In the genomic region with DNA sequence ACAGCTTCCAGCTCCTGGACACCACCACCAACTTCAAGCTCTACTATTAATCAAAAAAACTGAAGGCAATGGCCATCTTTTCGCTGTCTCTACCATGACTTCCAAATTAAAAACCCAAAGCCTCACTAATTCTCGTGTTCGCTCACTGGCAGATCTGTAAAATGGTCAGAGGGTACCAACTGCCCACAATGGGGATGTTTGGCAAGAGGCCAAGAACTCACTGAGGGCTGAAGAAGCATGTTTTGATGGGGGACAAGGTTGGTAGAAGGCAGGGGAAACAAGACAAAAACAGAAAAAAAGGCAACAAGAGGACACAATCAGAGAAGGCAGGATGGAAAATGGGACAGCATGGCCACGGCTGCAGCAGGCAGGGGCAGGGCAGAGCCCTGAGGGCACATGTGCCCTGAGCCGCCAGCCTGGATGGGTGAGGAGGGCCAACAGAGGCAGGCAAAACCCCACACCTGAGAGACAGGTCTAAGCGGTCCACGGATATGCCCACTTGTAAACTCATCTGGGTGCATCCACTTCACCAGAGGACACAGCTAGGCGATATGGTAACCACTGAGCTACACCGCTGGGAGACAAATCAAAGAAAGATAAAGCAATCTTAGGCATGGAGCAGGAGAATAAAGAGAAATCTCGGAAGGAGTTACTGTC, we compare ENCODE assay signal across 13 cellular contexts. TPM values are rescaled to one million over a fixed set of nuclear protein-coding genes. Genes with fewer than 3 reads are reported as not detected.
DNase-seq lines count a peak whose midpoint lies in the region; ATAC-seq lines count a peak whose summit lies in the region.
"Had no signal": no experiment of that assay in that cellular context is flagged by ENCODE, and none has a peak within 500 bp of the region (broad histone marks: within the 10 kb centered on the region; RNA-seq: fewer than 3 reads in every experiment).

No MANE protein-coding gene starts in this region.

- H2BK15ac ChIP-seq in mesendoderm (replicated peaks; ENCODE audit: low read depth): no peak overlapping the region

- H3K27ac ChIP-seq in mesendoderm (ENCODE audit: low read depth, low read length): peak overlapping the region; percentile 9

- H3K56ac ChIP-seq in mesendoderm (ENCODE audit: low read length): no peak overlapping the region

- H3K23ac ChIP-seq in mesendoderm (ENCODE audit: low read length): no peak overlapping the region

- no peak overlapping the region for H2BK120ac ChIP-seq in mesendoderm (ENCODE audit: low read depth, low read length)

- H3K4me3 ChIP-seq in mesendoderm (ENCODE audit: low read length): no peak overlapping the region

- WGBS in mesendoderm (ENCODE audit: extremely low coverage, insufficient coverage, low lambda C conversion rate): no CpG with 5 or more reads among the region's 10 CpGs

- no peaks in the 10 kb centered on the region for H3K27me3 ChIP-seq in mesendoderm (ENCODE audit: insufficient read depth, low read length, poor library complexity)

- H3K18ac ChIP-seq in mesendoderm (ENCODE audit: low read length): no peak overlapping the region

- POLR2A ChIA-PET in activated CD8-positive, alpha-beta T cell treated with anti-CD3 and anti-CD28 coated beads, Interleukin-2, amount 10 ng/mL, durations not matched to agents 7 days and 5 days (lab: Charles Lee): interaction anchor here (1.1 kb wide), 1 partner anchor 93 kb away, joined by 3 read pairs; a partner anchor contains a TSS

- H3K4me2 ChIP-seq in mesendoderm (ENCODE audit: low read length): no peak overlapping the region

- peaks cover 34% of the 10 kb centered on the region for H3K4me1 Mint-ChIP-seq in stimulated activated naive CD8-positive, alpha-beta T cell treated with anti-CD3 and anti-CD28 coated beads, Interleukin-15, Interleukin-2, amounts not matched to agents 100 ng/mL and 50 ng/mL, for 24 hours (ENCODE audit: low read depth)
- H3K4me1 Mint-ChIP-seq in activated CD8-positive, alpha-beta T cell treated with anti-CD3 and anti-CD28 coated beads, Interleukin-2, amount 10 ng/mL, durations not matched to agents 7 days and 5 days (ENCODE audit: low read depth): peaks cover 54% of the 10 kb centered on the region

- no peaks in the 10 kb centered on the region for H3K36me3 ChIP-seq in mesendoderm (ENCODE audit: control insufficient read depth, insufficient read depth, low read length)

- H3K27ac Mint-ChIP-seq in stimulated activated naive CD8-positive, alpha-beta T cell treated with anti-CD3 and anti-CD28 coated beads, Interleukin-15, Interleukin-2, amounts not matched to agents 100 ng/mL and 50 ng/mL, for 24 hours: peak overlapping the region; percentile 82
- H3K27ac Mint-ChIP-seq in activated CD8-positive, alpha-beta T cell treated with anti-CD3 and anti-CD28 coated beads, Interleukin-2, amount 10 ng/mL, durations not matched to agents 7 days and 5 days: peak overlapping the region; percentile 63

- peaks cover 18% of the 10 kb centered on the region for H3K79me1 ChIP-seq in mesendoderm (ENCODE audit: low read length)

- H3K4me3 Mint-ChIP-seq in stimulated activated naive CD8-positive, alpha-beta T cell treated with anti-CD3 and anti-CD28 coated beads, Interleukin-15, Interleukin-2, amounts not matched to agents 100 ng/mL and 50 ng/mL, for 24 hours: no peak overlapping the region
- H3K4me3 Mint-ChIP-seq in activated CD8-positive, alpha-beta T cell treated with anti-CD3 and anti-CD28 coated beads, Interleukin-2, amount 10 ng/mL, durations not matched to agents 7 days and 5 days: no peak overlapping the region
- H3K4me3 Mint-ChIP-seq: central memory CD8-positive, alpha-beta T cell had no signal

- DNase-seq in stimulated activated naive CD8-positive, alpha-beta T cell treated with anti-CD3 and anti-CD28 coated beads, Interleukin-15, Interleukin-2, amounts not matched to agents 100 U/mL and 50 U/mL, for 24 hours: no peak
- DNase-seq in activated CD8-positive, alpha-beta T cell treated with anti-CD3 and anti-CD28 coated beads, Interleukin-2, amount 10 ng/mL, durations not matched to agents 7 days and 5 days: no peak
- DNase-seq in mesendoderm (no peak), OCI-M2 (lab: John Stamatoyannopoulos, UW; ENCODE audit: unreplicated experiment) (no peak), LoVo (ENCODE audit: low spot score) (no peak)
- DNase-seq: hypothalamus; RPMI8226; stimulated activated CD4-positive, alpha-beta T cell treated with anti-CD3 and anti-CD28 coated beads, Interleukin-1b, Interleukin-23, amount 100 ng/mL, for 48 hours; stimulated activated naive CD4-positive, alpha-beta T cell treated with Interleukin-2 at 50 U/mL for 16 hours had no signal

- ATAC-seq in stimulated activated naive CD8-positive, alpha-beta T cell treated with anti-CD3 and anti-CD28 coated beads, Interleukin-15, Interleukin-2, amounts not matched to agents 100 U/mL and 50 U/mL, for 24 hours: no peak
- ATAC-seq in activated CD8-positive, alpha-beta T cell treated with anti-CD3 and anti-CD28 coated beads, Interleukin-2, amount 10 ng/mL, durations not matched to agents 7 days and 5 days: no peak
- no peak for ATAC-seq in GM19455 (IDR thresholded peaks at IDR 0.05; ENCODE audit: unreplicated experiment)
- ATAC-seq in GM18511 (IDR thresholded peaks at IDR 0.05; ENCODE audit: unreplicated experiment): no peak

- no peaks in the 10 kb centered on the region for H3K9me3 Mint-ChIP-seq in stimulated activated naive CD8-positive, alpha-beta T cell treated with anti-CD3 and anti-CD28 coated beads, Interleukin-15, Interleukin-2, amounts not matched to agents 100 ng/mL and 50 ng/mL, for 24 hours
- H3K9me3 Mint-ChIP-seq in activated CD8-positive, alpha-beta T cell treated with anti-CD3 and anti-CD28 coated beads, Interleukin-2, amount 10 ng/mL, durations not matched to agents 7 days and 5 days (ENCODE audit: insufficient read depth): no peaks in the 10 kb centered on the region
- H3K9me3 Mint-ChIP-seq: central memory CD8-positive, alpha-beta T cell had no signal

- H3K4ac ChIP-seq in mesendoderm (ENCODE audit: low read depth, low read length): no peak overlapping the region

- H3K4me1 ChIP-seq in mesendoderm (ENCODE audit: control insufficient read depth, low read depth, low read length): no peaks in the 10 kb centered on the region

- CTCF ChIA-PET in activated CD8-positive, alpha-beta T cell treated with anti-CD3 and anti-CD28 coated beads, Interleukin-2, amount 10 ng/mL, durations not matched to agents 7 days and 5 days (lab: Charles Lee): interaction anchor here (1.9 to 28.9 kb wide), 3 partner anchors 8 to 97 kb away, joined by 10 to 796 read pairs (median 15); a partner anchor contains a TSS

- H3K36me3 Mint-ChIP-seq in stimulated activated naive CD8-positive, alpha-beta T cell treated with anti-CD3 and anti-CD28 coated beads, Interleukin-15, Interleukin-2, amounts not matched to agents 100 ng/mL and 50 ng/mL, for 24 hours (ENCODE audit: low read depth): peaks cover 14% of the 10 kb centered on the region
- H3K36me3 Mint-ChIP-seq in activated CD8-positive, alpha-beta T cell treated with anti-CD3 and anti-CD28 coated beads, Interleukin-2, amount 10 ng/mL, durations not matched to agents 7 days and 5 days (ENCODE audit: low read depth): peaks cover 26% of the 10 kb centered on the region

- H2BK5ac ChIP-seq in mesendoderm (ENCODE audit: low read length): no peak overlapping the region

- no peak overlapping the region for H2AK5ac ChIP-seq in mesendoderm (ENCODE audit: low read length)

- peaks cover 13% of the 10 kb centered on the region for H3K79me2 ChIP-seq in mesendoderm (ENCODE audit: control insufficient read depth, insufficient read depth, low read length)

- no peak overlapping the region for H3K9ac ChIP-seq in mesendoderm (ENCODE audit: low read length)

- H3K27me3 Mint-ChIP-seq in stimulated activated naive CD8-positive, alpha-beta T cell treated with anti-CD3 and anti-CD28 coated beads, Interleukin-15, Interleukin-2, amounts not matched to agents 100 ng/mL and 50 ng/mL, for 24 hours: no peaks in the 10 kb centered on the region
- H3K27me3 Mint-ChIP-seq in activated CD8-positive, alpha-beta T cell treated with anti-CD3 and anti-CD28 coated beads, Interleukin-2, amount 10 ng/mL, durations not matched to agents 7 days and 5 days (ENCODE audit: low read depth): no peaks in the 10 kb centered on the region
- H3K27me3 Mint-ChIP-seq: central memory CD8-positive, alpha-beta T cell had no signal

- H4K8ac ChIP-seq in mesendoderm (ENCODE audit: low read depth, low read length): no peak overlapping the region

- H4K5ac ChIP-seq in mesendoderm (ENCODE audit: low read length): no peak overlapping the region

RNA-seq across cellular contexts. Expression of a gene that starts 50.3 kb away (rescaled TPM):
- total RNA-seq in activated CD8-positive, alpha-beta T cell treated with anti-CD3 and anti-CD28 coated beads, Interleukin-2, amount 10 ng/mL, durations not matched to agents 7 days and 5 days: 10 to 100 TPM; 62.4 to 64.7 TPM
- polyA plus RNA-seq in mesendoderm (2013, experiment 1 of 2): 297 TPM
- 277 TPM for polyA plus RNA-seq in mesendoderm (2013, experiment 2 of 2)
